In genomic region chr1:174942547-174943255, GRCh38 we compare ENCODE assay signal across 12 cellular contexts. TPM values are rescaled to one million over a fixed set of nuclear protein-coding genes. Genes with fewer than 3 reads are reported as not detected.
DNase-seq lines count a peak whose midpoint lies in the region; ATAC-seq and TF ChIP-seq lines count a peak whose summit lies in the region.
"Had no signal": no experiment of that assay in that cellular context is flagged by ENCODE, and none has a peak within 500 bp of the region (broad histone marks: within the 10 kb centered on the region; RNA-seq: fewer than 3 reads in every experiment).

No MANE protein-coding gene starts in this region.

- H2BK120ac ChIP-seq in neuronal stem cell (ENCODE audit: low read depth, low read length): no peak overlapping the region

- H3K4me3 Mint-ChIP-seq in Calu3 (ENCODE audit: low read depth, unreplicated experiment) (no peak overlapping the region), neural progenitor cell (no peak overlapping the region)
- H3K4me3 Mint-ChIP-seq: activated CD4-positive, alpha-beta T cell treated with anti-CD3 and anti-CD28 coated beads, Interleukin-2, amount 10 ng/mL, durations not matched to agents 24 days and 14 days; activated naive CD8-positive, alpha-beta T cell treated with anti-CD3 and anti-CD28 coated beads, Interleukin-2, amount 10 ng/mL, durations not matched to agents 7 days and 5 days had no signal

- no peaks in the 10 kb centered on the region for H3K79me1 ChIP-seq in neuronal stem cell (ENCODE audit: low read depth, low read length)

- no peaks in the 10 kb centered on the region for H4K20me1 ChIP-seq in neural progenitor cell (ENCODE audit: low read depth)

- CTCF ChIA-PET in Calu3 (lab: Charles Lee): interaction anchor here (1.0 kb wide), 1 partner anchor 40 kb away, joined by 3 read pairs; no protein-coding TSS in a partner anchor

- H3F3A ChIP-seq in neural progenitor cell (ENCODE audit: low read depth): no peaks in the 10 kb centered on the region

- H3K27ac Mint-ChIP-seq in Calu3 (ENCODE audit: unreplicated experiment) (peak overlapping the region; percentile 9), neural progenitor cell (no peak overlapping the region)
- H3K27ac Mint-ChIP-seq: activated CD4-positive, alpha-beta T cell treated with anti-CD3 and anti-CD28 coated beads, Interleukin-2, amount 10 ng/mL, durations not matched to agents 24 days and 14 days; activated naive CD8-positive, alpha-beta T cell treated with anti-CD3 and anti-CD28 coated beads, Interleukin-2, amount 10 ng/mL, durations not matched to agents 7 days and 5 days had no signal

- DNase-seq in Calu3 (no peak), NOMO-1 treated with DMSO at 0.1 percent for 48 hours (lab: John Stamatoyannopoulos, UW; ENCODE audit: unreplicated experiment) (peak; percentile 91), neural progenitor cell (ENCODE audit: low spot score) (no peak), neuronal stem cell (ENCODE audit: low spot score) (no peak), Peyer's patch (no peak), esophagus squamous epithelium (lab: John Stamatoyannopoulos, UW) (no peak)
- DNase-seq: activated CD4-positive, alpha-beta T cell treated with anti-CD3 and anti-CD28 coated beads, Interleukin-2, amount 10 ng/mL, durations not matched to agents 24 days and 14 days; activated naive CD8-positive, alpha-beta T cell treated with anti-CD3 and anti-CD28 coated beads, Interleukin-2, amount 10 ng/mL, durations not matched to agents 7 days and 5 days; NCI-H2029 treated with DMSO at 0.1 percent for 48 hours; SHP77 treated with DMSO at 0.1 percent for 48 hours had no signal

- H3K27me3 ChIP-seq in neural progenitor cell: no peaks in the 10 kb centered on the region
- H3K27me3 ChIP-seq in neuronal stem cell (ENCODE audit: control insufficient read depth in 3 of 3, insufficient read depth in 3 of 3, low read depth in 1 of 3, low read length in 3 of 3): no peaks in the 10 kb centered on the region
- no peaks in the 10 kb centered on the region for H3K27me3 ChIP-seq in Peyer's patch
- no peaks in the 10 kb centered on the region for H3K27me3 ChIP-seq in esophagus squamous epithelium

- H3K79me2 ChIP-seq in neural progenitor cell (ENCODE audit: low read depth): peaks cover 17% of the 10 kb centered on the region

- peak; percentile 38 for ATAC-seq in esophagus mucosa
- no peak for ATAC-seq in GM21737 (IDR thresholded peaks at IDR 0.05; ENCODE audit: unreplicated experiment)

- H3K36me3 Mint-ChIP-seq in Calu3 (ENCODE audit: insufficient read depth, unreplicated experiment) (peaks cover 6% of the 10 kb centered on the region), neural progenitor cell (no peaks in the 10 kb centered on the region)
- H3K36me3 Mint-ChIP-seq: activated naive CD8-positive, alpha-beta T cell treated with anti-CD3 and anti-CD28 coated beads, Interleukin-2, amount 10 ng/mL, durations not matched to agents 7 days and 5 days had no signal

- no peak overlapping the region for H2BK15ac ChIP-seq in neuronal stem cell (ENCODE audit: low read length)

- TF ChIP-seq CTCF in Calu3 (IDR thresholded peaks at IDR 0.05; ENCODE audit: unreplicated experiment): no peak
- TF ChIP-seq CTCF in neural progenitor cell (IDR thresholded peaks at IDR 0.05): no peak
- no peak for TF ChIP-seq CTCF in Peyer's patch (IDR thresholded peaks at IDR 0.05)
- no peak for TF ChIP-seq CTCF in esophagus squamous epithelium (IDR thresholded peaks at IDR 0.05)

- H4K91ac ChIP-seq in neuronal stem cell (ENCODE audit: low read depth, low read length, poor library complexity): no peak overlapping the region

- H2BK5ac ChIP-seq in neuronal stem cell (ENCODE audit: low read length): no peak overlapping the region

- no TSS peak for BruUV-seq in Calu3 (replicated peaks; lab: Mats Ljungman, UMichigan)

- H3K23ac ChIP-seq in neuronal stem cell (ENCODE audit: low read depth, low read length, poor library complexity): no peak overlapping the region

- H3K4ac ChIP-seq in neuronal stem cell (ENCODE audit: low read length): no peak overlapping the region

- intact Hi-C loops in Calu3 (cut with micrococcal nuclease; ENCODE audit: unreplicated experiment): no loop called here
- intact Hi-C loops in esophagus squamous epithelium (cut with DNase I): no loop called here

- H3K9me3 ChIP-seq in neural progenitor cell (ENCODE audit: low read depth): no peaks in the 10 kb centered on the region
- no peaks in the 10 kb centered on the region for H3K9me3 ChIP-seq in neuronal stem cell (replicated peaks in 1 of 2; ENCODE audit: control insufficient read depth in 2 of 2, insufficient read depth in 1 of 2, low read depth in 1 of 2, low read length in 2 of 2)
- H3K9me3 ChIP-seq in Peyer's patch: no peaks in the 10 kb centered on the region
- H3K9me3 ChIP-seq in esophagus squamous epithelium: no peaks in the 10 kb centered on the region

- H2BK12ac ChIP-seq in neuronal stem cell (ENCODE audit: low read length): no peak overlapping the region

- H3K4me1 Mint-ChIP-seq in Calu3 (ENCODE audit: low read depth, unreplicated experiment): peaks cover 52% of the 10 kb centered on the region
- peaks cover 28% of the 10 kb centered on the region for H3K4me1 Mint-ChIP-seq in neural progenitor cell

- no peak overlapping the region for H2AFZ ChIP-seq in neural progenitor cell (replicated peaks)
- H2AFZ ChIP-seq in neuronal stem cell (ENCODE audit: low read length): no peak overlapping the region

- no peaks in the 10 kb centered on the region for H3K9me3 Mint-ChIP-seq in Calu3 (ENCODE audit: low read depth, unreplicated experiment)
- no peaks in the 10 kb centered on the region for H3K9me3 Mint-ChIP-seq in neural progenitor cell
- H3K9me3 Mint-ChIP-seq: activated CD4-positive, alpha-beta T cell treated with anti-CD3 and anti-CD28 coated beads, Interleukin-2, amount 10 ng/mL, durations not matched to agents 24 days and 14 days; activated naive CD8-positive, alpha-beta T cell treated with anti-CD3 and anti-CD28 coated beads, Interleukin-2, amount 10 ng/mL, durations not matched to agents 7 days and 5 days had no signal

- H2AK5ac ChIP-seq in neuronal stem cell (ENCODE audit: low read depth, low read length): no peak overlapping the region

- peaks cover 28% of the 10 kb centered on the region for H3K4me1 ChIP-seq in neural progenitor cell
- peaks cover 0 to 7% of the 10 kb centered on the region in 2 donors for H3K4me1 ChIP-seq in neuronal stem cell (ENCODE audit: control insufficient read depth in 2 of 2, insufficient read depth in 1 of 2, low read depth in 1 of 2, low read length in 2 of 2)
- H3K4me1 ChIP-seq in Peyer's patch: peaks cover 0 to 10% (median 0%) of the 10 kb centered on the region in 4 donors
- H3K4me1 ChIP-seq in esophagus squamous epithelium: peaks cover 0 to 5% (median 0%) of the 10 kb centered on the region in 3 donors

- H3K4me2 ChIP-seq in neural progenitor cell (no peak overlapping the region), neuronal stem cell (ENCODE audit: insufficient read depth, low read length, poor library complexity, severe bottlenecking) (no peak overlapping the region)

- no peak overlapping the region for H3K18ac ChIP-seq in neuronal stem cell (ENCODE audit: low read length)

- H3K27ac ChIP-seq in neural progenitor cell (peak overlapping the region; percentile 11), neuronal stem cell (replicated peaks; ENCODE audit: low read length) (no peak overlapping the region), Peyer's patch (no peak overlapping the region), esophagus squamous epithelium (no peak overlapping the region)

- H3K4me3 ChIP-seq in neural progenitor cell (no peak overlapping the region), neuronal stem cell (ENCODE audit: low read length in 2 of 2) (no peak overlapping the region), Peyer's patch (no peak overlapping the region), esophagus squamous epithelium (no peak overlapping the region)

- no peak overlapping the region for H4K8ac ChIP-seq in neuronal stem cell (ENCODE audit: low read depth, low read length)

- no peak for TF ChIP-seq POLR2A in Peyer's patch (IDR thresholded peaks at IDR 0.05)
- TF ChIP-seq POLR2A in esophagus squamous epithelium (IDR thresholded peaks at IDR 0.05): no peak

- no CpG with 5 or more reads among the region's 2 CpGs for WGBS in neuronal stem cell (ENCODE audit: extremely low coverage in 2 of 2, insufficient read length in 2 of 2, insufficient replicate concordance in 1 of 2), 2 donors
- 51 to 72% methylated on average over 2 of the region's 2 CpGs for WGBS in esophagus squamous epithelium, 2 donors

- H3K36me3 ChIP-seq in neural progenitor cell: no peaks in the 10 kb centered on the region
- H3K36me3 ChIP-seq in neuronal stem cell (replicated peaks in 1 of 2; ENCODE audit: control insufficient read depth in 2 of 2, insufficient read depth in 2 of 2, low read length in 2 of 2): no peaks in the 10 kb centered on the region
- H3K36me3 ChIP-seq in Peyer's patch: no peaks in the 10 kb centered on the region
- no peaks in the 10 kb centered on the region for H3K36me3 ChIP-seq in esophagus squamous epithelium

- H3K9ac ChIP-seq in neural progenitor cell: no peak overlapping the region
- no peak overlapping the region for H3K9ac ChIP-seq in neuronal stem cell (ENCODE audit: low read depth, low read length, poor library complexity)

- no peak overlapping the region for H3K14ac ChIP-seq in neuronal stem cell (ENCODE audit: low read length)

- H3K27me3 Mint-ChIP-seq in Calu3 (ENCODE audit: unreplicated experiment): no peaks in the 10 kb centered on the region
- no peaks in the 10 kb centered on the region for H3K27me3 Mint-ChIP-seq in neural progenitor cell (ENCODE audit: insufficient read depth, low read depth)
- H3K27me3 Mint-ChIP-seq: activated CD4-positive, alpha-beta T cell treated with anti-CD3 and anti-CD28 coated beads, Interleukin-2, amount 10 ng/mL, durations not matched to agents 24 days and 14 days; activated naive CD8-positive, alpha-beta T cell treated with anti-CD3 and anti-CD28 coated beads, Interleukin-2, amount 10 ng/mL, durations not matched to agents 7 days and 5 days had no signal

RNA-seq across cellular contexts. Expression of gene CACYBP, which starts 57.0 kb away (rescaled TPM):
- total RNA-seq in Calu3 (2022): 299 and 384 TPM in 2 replicates
- 52.6 TPM for total RNA-seq in esophagus mucosa
- 145 and 166 TPM in 2 replicates for total RNA-seq in neural progenitor cell (ENCODE audit: low replicate concordance)
- 59.5 TPM for polyA plus RNA-seq in neuronal stem cell (2013, experiment 1 of 2)
- 64.5 TPM for polyA plus RNA-seq in neuronal stem cell (2013, experiment 2 of 2)
- 100 to 1,000 TPM in 2 of 4 donors, 10 to 100 TPM in 2; 15.3 to 139 (median 89.6) TPM for total RNA-seq in Peyer's patch
- total RNA-seq in esophagus squamous epithelium: 10 to 100 TPM; 66.9 to 92.5 (median 82.1) TPM
